Comparison of ENCODE assay signal across 10 cellular contexts in the genomic region with DNA sequence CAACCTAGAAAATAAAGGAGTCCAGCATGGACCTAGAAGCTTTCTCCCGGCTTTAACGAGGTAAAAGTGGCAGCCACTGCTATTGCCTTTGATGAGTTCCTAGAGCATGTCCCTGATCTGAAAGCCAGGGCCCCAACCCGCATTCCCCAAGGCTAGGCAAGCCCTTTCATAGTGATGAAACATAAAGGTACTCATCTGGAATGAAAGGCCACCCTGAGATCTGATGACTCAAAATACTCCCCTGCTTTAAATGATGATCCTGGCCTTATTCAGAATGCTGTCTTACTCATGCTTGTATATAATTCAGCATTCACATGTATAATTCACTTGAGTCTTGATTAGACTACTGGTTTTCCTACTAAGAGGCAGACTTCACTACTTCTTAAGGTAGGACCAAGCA. TPM values are rescaled to one million over a fixed set of nuclear protein-coding genes. Genes with fewer than 3 reads are reported as not detected.
DNase-seq lines count a peak whose midpoint lies in the region; ATAC-seq, FAIRE-seq and TF ChIP-seq lines count a peak whose summit lies in the region.
"Had no signal": no experiment of that assay in that cellular context is flagged by ENCODE, and none has a peak within 500 bp of the region (broad histone marks: within the 10 kb centered on the region; RNA-seq: fewer than 3 reads in every experiment).

No MANE protein-coding gene starts in this region.

- intact Hi-C loops in heart left ventricle (cut with DNase I) = no loop called here

- no peak for FAIRE-seq in astrocyte (lab: Jason Lieb, UNC)

- H3K4me1 ChIP-seq in astrocyte (ENCODE audit: insufficient read depth, low read length) (peaks cover 56% of the 10 kb centered on the region), heart left ventricle (peaks cover 0 to 24% (median 10%) of the 10 kb centered on the region in 12 donors)

- peaks cover 48% of the 10 kb centered on the region for H3K4me1 Mint-ChIP-seq in astrocyte (ENCODE audit: low read depth, unreplicated experiment)

- H3K9ac ChIP-seq in astrocyte (ENCODE audit: low read length) = peak overlapping the region; percentile 77
- H3K9ac ChIP-seq: KMS-11 had no signal

- H3K27ac ChIP-seq in AG04450 (ENCODE audit: low read depth, low read length) (peak overlapping the region; percentile 89), astrocyte (ENCODE audit: low read depth, low read length) (peak overlapping the region; percentile 98), heart left ventricle (peak overlapping the region in 1 of 12 donors; percentile 21)
- H3K27ac ChIP-seq: KMS-11, SK-N-MC had no signal

- DNase-seq in AG04450 (ENCODE audit: low read depth, low spot score) (peak; percentile 73), HT1080 (ENCODE audit: low read depth) (peak; percentile 93), astrocyte (ENCODE audit: low read depth) (peak; percentile 92), non-pigmented ciliary epithelial cell (ENCODE audit: low read depth) (peak; percentile 78), HT-29 (ENCODE audit: low spot score) (no peak), SK-N-DZ (ENCODE audit: low spot score) (no peak), heart left ventricle (no peak)

- no peak overlapping the region for H3K4me3 Mint-ChIP-seq in astrocyte (ENCODE audit: unreplicated experiment)

- H3K27me3 ChIP-seq in AG04450 (ENCODE audit: control insufficient read depth, insufficient read depth, low read length) = no peaks in the 10 kb centered on the region
- H3K27me3 ChIP-seq in astrocyte (ENCODE audit: insufficient read depth, low read length) = no peaks in the 10 kb centered on the region
- H3K27me3 ChIP-seq in heart left ventricle = no peaks in the 10 kb centered on the region

- peaks cover 3% of the 10 kb centered on the region for H3K79me2 ChIP-seq in astrocyte (ENCODE audit: insufficient read depth, low read length)

- POLR2A ChIA-PET in AG04450 (lab: Yijun Ruan, JAX) = no interaction called here

- no peak for TF ChIP-seq CTCF in AG04450 (IDR thresholded peaks at IDR 0.05; ENCODE audit: low read depth, low read length)
- no peak for TF ChIP-seq CTCF in astrocyte (IDR thresholded peaks at IDR 0.05; ENCODE audit: insufficient read depth, low read depth, low read length)
- TF ChIP-seq CTCF in heart left ventricle (IDR thresholded peaks at IDR 0.05) = no peak

- H3K4me2 ChIP-seq in astrocyte (ENCODE audit: low read length) = peak overlapping the region; percentile 64
- H3K4me2 ChIP-seq: KMS-11 had no signal

- peaks cover 2% of the 10 kb centered on the region for H3K9me3 Mint-ChIP-seq in astrocyte (ENCODE audit: unreplicated experiment)

- ATAC-seq in heart left ventricle (no peak), HG02970 (IDR thresholded peaks at IDR 0.05; ENCODE audit: low FRiP score, unreplicated experiment) (no peak)

- CTCF ChIA-PET in AG04450 (lab: Charles Lee) = no interaction called here

- no peak overlapping the region for H2AFZ ChIP-seq in astrocyte (ENCODE audit: low read depth, low read length)

- WGBS in heart left ventricle, 4 donors = 80 to 94% (median 90%) methylated on average over 3 of the region's 3 CpGs

- H3K36me3 Mint-ChIP-seq in astrocyte (ENCODE audit: low read depth, unreplicated experiment) = peaks cover 9% of the 10 kb centered on the region

- H3K27me3 Mint-ChIP-seq in astrocyte (ENCODE audit: low read depth, unreplicated experiment) = no peaks in the 10 kb centered on the region

- no peak overlapping the region for H3K4me3 ChIP-seq in AG04450 (ENCODE audit: low read depth, low read length)
- H3K4me3 ChIP-seq in astrocyte (ENCODE audit: insufficient read depth, low read depth, low read length) = no peak overlapping the region
- no peak overlapping the region for H3K4me3 ChIP-seq in heart left ventricle
- H3K4me3 ChIP-seq: SK-N-MC had no signal

- peaks cover 5% of the 10 kb centered on the region for H4K20me1 ChIP-seq in astrocyte (ENCODE audit: insufficient read depth, low read length)

- H3K9me3 ChIP-seq in AG04450 (ENCODE audit: control insufficient read depth, insufficient read depth, low read length) = no peaks in the 10 kb centered on the region
- H3K9me3 ChIP-seq in astrocyte (ENCODE audit: insufficient read depth, low read depth, low read length) = no peaks in the 10 kb centered on the region
- no peaks in the 10 kb centered on the region for H3K9me3 ChIP-seq in heart left ventricle

- peak overlapping the region; percentile 97 for H3K27ac Mint-ChIP-seq in astrocyte (ENCODE audit: unreplicated experiment)

- H3K36me3 ChIP-seq in astrocyte (ENCODE audit: insufficient read depth, low read length) (peaks cover 23% of the 10 kb centered on the region), heart left ventricle (peaks cover 0 to 100% (median 98%) of the 10 kb centered on the region in 9 donors)

- no peak for TF ChIP-seq POLR2A in heart left ventricle (IDR thresholded peaks at IDR 0.05)

RNA-seq across cellular contexts. Expression of gene TTPAL, which starts 21.3 kb away (rescaled TPM):
- polyA plus RNA-seq in AG04450 (2011; rRNA removed) = 11.2 and 12.6 TPM in 2 replicates
- polyA minus RNA-seq in AG04450 (2011; rRNA and poly(A)+ RNA removed) = 17.5 and 24.0 TPM in 2 replicates
- 7.6 and 10.7 TPM in 2 replicates for total RNA-seq in HT1080 (2014; rRNA removed; shearing (Covaris generic))
- 13.2 and 17.6 TPM in 2 replicates for polyA plus RNA-seq in HT1080 (2015; cell fraction: cytosol; rRNA removed)
- 14.4 and 15.7 TPM in 2 replicates for polyA plus RNA-seq in HT1080 (2015; cell fraction: nucleus; rRNA removed)
- 23.3 and 25.2 TPM in 2 replicates for total RNA-seq in astrocyte
- 4.7 and 4.8 TPM in 2 replicates for total RNA-seq in HT-29 (2014; rRNA removed; shearing (Covaris generic))
- 6.0 and 7.7 TPM in 2 replicates for polyA plus RNA-seq in SK-N-DZ (2014; cell fraction: cytosol; rRNA removed)
- polyA plus RNA-seq in SK-N-DZ (2014; cell fraction: nucleus; rRNA removed) = 3.3 and 7.7 TPM in 2 replicates
- 1 to 10 TPM; 2.8 to 6.0 (median 4.2) TPM for total RNA-seq in heart left ventricle
- polyA plus RNA-seq in heart left ventricle = 1 to 10 TPM; 1.9 to 4.2 TPM

RNA-seq across cellular contexts. Expression of gene SERINC3, which starts 24.9 kb away (rescaled TPM):
- polyA plus RNA-seq in AG04450 (2011; rRNA removed) (157 and 173 TPM in 2 replicates), heart left ventricle (10 to 100 TPM; 32.9 to 89.8 TPM)
- polyA minus RNA-seq in AG04450 (2011; rRNA and poly(A)+ RNA removed) = 261 and 319 TPM in 2 replicates
- 61.5 and 90.1 TPM in 2 replicates for total RNA-seq in HT1080 (2014; rRNA removed; shearing (Covaris generic))
- polyA plus RNA-seq in HT1080 (2015; cell fraction: cytosol; rRNA removed) = 117 and 126 TPM in 2 replicates
- polyA plus RNA-seq in HT1080 (2015; cell fraction: nucleus; rRNA removed) = 162 and 168 TPM in 2 replicates
- total RNA-seq in astrocyte (94.3 and 107 TPM in 2 replicates), heart left ventricle (100 to 1,000 TPM in 4 of 9 donors, 10 to 100 TPM in 5; 85.5 to 114 (median 97.7) TPM)
- total RNA-seq in HT-29 (2014; rRNA removed; shearing (Covaris generic)) = 61.4 and 74.3 TPM in 2 replicates
- 36.5 and 36.8 TPM in 2 replicates for polyA plus RNA-seq in SK-N-DZ (2014; cell fraction: cytosol; rRNA removed)
- 16.3 and 19.1 TPM in 2 replicates for polyA plus RNA-seq in SK-N-DZ (2014; cell fraction: nucleus; rRNA removed)

Comparison
In these comparisons a context has a peak if more than half of its experiments do, and no peak if none do; other contexts are left out.
1. DNase-seq: peak in AG04450 (single experiment), HT1080 (single experiment), astrocyte (single experiment) and non-pigmented ciliary epithelial cell (single experiment); none in HT-29 (single experiment), SK-N-DZ (single experiment) and heart left ventricle (0 of 5).